9 cellular contexts compared by ENCODE assay signal in the genomic region with DNA sequence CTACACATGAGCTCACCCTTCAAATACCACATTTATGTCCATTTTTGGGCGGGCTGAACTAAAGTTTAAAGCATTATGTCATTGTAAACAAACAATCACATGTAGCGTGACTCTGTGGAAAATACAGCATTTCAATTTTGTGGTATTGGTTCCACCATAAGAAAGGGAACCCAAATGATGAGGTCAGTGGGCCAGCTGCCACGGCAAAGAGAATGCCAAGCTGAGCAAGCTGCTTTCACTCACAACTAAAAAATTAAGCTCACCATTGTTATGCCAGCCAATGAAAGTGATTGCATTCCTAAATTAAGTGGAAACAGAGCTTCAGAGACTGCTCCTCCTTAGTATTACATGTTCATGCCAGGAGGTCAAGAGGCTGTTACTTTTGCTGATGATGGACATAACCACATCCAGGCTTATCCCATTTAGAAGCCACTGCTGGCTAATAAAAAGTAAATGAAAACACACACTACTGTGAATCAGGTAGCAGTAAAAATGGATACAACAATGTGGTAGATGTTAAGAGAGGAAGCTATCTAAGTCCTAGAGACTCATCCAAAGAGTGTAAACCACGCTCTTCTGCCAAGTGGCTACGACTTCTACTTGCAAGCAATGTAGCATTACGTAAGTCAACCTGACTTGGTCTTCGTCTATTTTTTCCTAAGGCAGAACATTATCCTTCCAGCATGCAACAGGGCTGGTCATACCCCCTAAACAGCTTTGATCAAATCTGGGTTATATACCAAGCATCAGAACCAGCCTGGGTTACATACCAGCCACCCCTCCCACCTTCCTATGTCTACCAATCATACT.
DNase-seq lines count a peak whose midpoint lies in the region; ATAC-seq and TF ChIP-seq lines count a peak whose summit lies in the region.
"Had no signal": no experiment of that assay in that cellular context is flagged by ENCODE, and none has a peak within 500 bp of the region (broad histone marks: within the 10 kb centered on the region; RNA-seq: fewer than 3 reads in every experiment).

No MANE protein-coding gene starts in this region.

- DNase-seq in activated naive CD4-positive, alpha-beta T cell treated with anti-CD3 and anti-CD28 coated beads, Interleukin-2, amount 50 U/mL, for 16 hours, result no peak
- DNase-seq in T1000 (lab: John Stamatoyannopoulos, UW), result peak; percentile 58
- peak; percentile 58 for DNase-seq in left cardiac atrium
- DNase-seq in thoracic aorta (ENCODE audit: low spot score), result no peak
- no peak for DNase-seq in osteocyte (ENCODE audit: extremely low spot score, unreplicated experiment)
- no peak for DNase-seq in glutamatergic neuron
- DNase-seq: erythroblast had no signal

- peak overlapping the region in 1 of 2 donors; percentile 59 for H3K27ac ChIP-seq in thoracic aorta

- H3K27me3 Mint-ChIP-seq in activated naive CD4-positive, alpha-beta T cell treated with anti-CD3 and anti-CD28 coated beads, Interleukin-2, amount 50 U/mL, for 24 hours, result no peaks in the 10 kb centered on the region
- H3K27me3 Mint-ChIP-seq in osteocyte (ENCODE audit: unreplicated experiment) (no peaks in the 10 kb centered on the region), glutamatergic neuron (ENCODE audit: unreplicated experiment) (no peaks in the 10 kb centered on the region)

- no peaks in the 10 kb centered on the region for H3K36me3 ChIP-seq in thoracic aorta

- peak overlapping the region; percentile 71 for H3K27ac Mint-ChIP-seq in activated naive CD4-positive, alpha-beta T cell treated with anti-CD3 and anti-CD28 coated beads, Interleukin-2, amount 50 U/mL, for 24 hours
- H3K27ac Mint-ChIP-seq in osteocyte (ENCODE audit: unreplicated experiment) (no peak overlapping the region), glutamatergic neuron (ENCODE audit: unreplicated experiment) (no peak overlapping the region)

- ATAC-seq in left cardiac atrium, result peak; percentile 68 to 82
- peak; percentile 49 for ATAC-seq in thoracic aorta (ENCODE audit: insufficient number of reproducible peaks, low FRiP score, low read depth)
- no peak for ATAC-seq in HG02623 (IDR thresholded peaks at IDR 0.05; ENCODE audit: unreplicated experiment)

- no peak for TF ChIP-seq CTCF in thoracic aorta (IDR thresholded peaks at IDR 0.05)
- no peak for TF ChIP-seq CTCF in osteocyte (IDR thresholded peaks at IDR 0.05)
- no peak for TF ChIP-seq CTCF in glutamatergic neuron (IDR thresholded peaks at IDR 0.05; ENCODE audit: partially characterized antibody, unreplicated experiment)

- H3K27me3 ChIP-seq in thoracic aorta (replicated peaks; ENCODE audit: insufficient read depth), result no peaks in the 10 kb centered on the region

- no peak overlapping the region for H3K4me3 Mint-ChIP-seq in activated naive CD4-positive, alpha-beta T cell treated with anti-CD3 and anti-CD28 coated beads, Interleukin-2, amount 50 U/mL, for 24 hours
- H3K4me3 Mint-ChIP-seq in osteocyte (ENCODE audit: unreplicated experiment), result no peak overlapping the region
- H3K4me3 Mint-ChIP-seq in glutamatergic neuron (ENCODE audit: unreplicated experiment), result no peak overlapping the region

- H3K36me3 Mint-ChIP-seq in activated naive CD4-positive, alpha-beta T cell treated with anti-CD3 and anti-CD28 coated beads, Interleukin-2, amount 50 U/mL, for 24 hours, result peaks cover 41% of the 10 kb centered on the region
- H3K36me3 Mint-ChIP-seq in osteocyte (ENCODE audit: unreplicated experiment), result no peaks in the 10 kb centered on the region
- H3K36me3 Mint-ChIP-seq in glutamatergic neuron (ENCODE audit: unreplicated experiment), result no peaks in the 10 kb centered on the region

- H3K4me1 Mint-ChIP-seq in activated naive CD4-positive, alpha-beta T cell treated with anti-CD3 and anti-CD28 coated beads, Interleukin-2, amount 50 U/mL, for 24 hours, result peaks cover 72% of the 10 kb centered on the region
- H3K4me1 Mint-ChIP-seq in osteocyte (ENCODE audit: unreplicated experiment), result no peaks in the 10 kb centered on the region
- H3K4me1 Mint-ChIP-seq in glutamatergic neuron (ENCODE audit: low read depth, unreplicated experiment), result peaks cover 17% of the 10 kb centered on the region

- H3K9me3 ChIP-seq in thoracic aorta, result no peaks in the 10 kb centered on the region

- peaks cover 0 to 20% of the 10 kb centered on the region in 2 donors for H3K4me1 ChIP-seq in thoracic aorta (ENCODE audit: control insufficient read depth in 1 of 2, low read depth in 2 of 2)

- intact Hi-C loops in left cardiac atrium (cut with DNase I), result no loop called here

- no peak overlapping the region for H3K4me3 ChIP-seq in thoracic aorta

- H3K9me3 Mint-ChIP-seq in activated naive CD4-positive, alpha-beta T cell treated with anti-CD3 and anti-CD28 coated beads, Interleukin-2, amount 50 U/mL, for 24 hours, result no peaks in the 10 kb centered on the region
- H3K9me3 Mint-ChIP-seq in osteocyte (ENCODE audit: unreplicated experiment), result no peaks in the 10 kb centered on the region
- peaks cover 9% of the 10 kb centered on the region for H3K9me3 Mint-ChIP-seq in glutamatergic neuron (ENCODE audit: unreplicated experiment)

Comparison
In these comparisons a context has a peak if more than half of its experiments do, and no peak if none do; other contexts are left out.
1. DNase-seq: peak in T1000 (single experiment) and left cardiac atrium (single experiment); none in activated naive CD4-positive, alpha-beta T cell treated with anti-CD3 and anti-CD28 coated beads, Interleukin-2, amount 50 U/mL, for 16 hours (single experiment), thoracic aorta (single experiment), osteocyte (single experiment) and glutamatergic neuron (single experiment).